Comparison of ENCODE assay signal across 8 cellular contexts in genomic region chr22:42500164-42500835, GRCh38. TPM values are rescaled to one million over a fixed set of nuclear protein-coding genes. Genes with fewer than 3 reads are reported as not detected.
DNase-seq lines count a peak whose midpoint lies in the region; ATAC-seq and TF ChIP-seq lines count a peak whose summit lies in the region.

No MANE protein-coding gene starts in this region.

- H3K4me1 ChIP-seq in adipocyte (ENCODE audit: control insufficient read depth, insufficient read depth, low read length) = no peaks in the 10 kb centered on the region
- H3K4me1 ChIP-seq in heart right ventricle = peaks cover 0 to 30% (median 10%) of the 10 kb centered on the region in 9 donors
- H3K4me1 ChIP-seq in vagina = peaks cover 31% of the 10 kb centered on the region

- H3K27ac ChIP-seq in heart right ventricle (peak overlapping the region in 4 of 10 donors; percentile 28 to 79 (median 68)), vagina (peak overlapping the region; percentile 62)

- ATAC-seq in GM18498 (IDR thresholded peaks at IDR 0.05; ENCODE audit: unreplicated experiment) (peak; percentile 60), HG03025 (IDR thresholded peaks at IDR 0.05; ENCODE audit: low FRiP score, unreplicated experiment) (peak; percentile 52), heart right ventricle (peak; percentile 84 to 95 (median 91))

- peak; percentile 57 for DNase-seq in SKM-1 treated with dmso at 0.1 percent for 144 hours (lab: John Stamatoyannopoulos, UW; ENCODE audit: unreplicated experiment)
- DNase-seq in adipocyte (ENCODE audit: low read depth) = peak; percentile 82
- peak; percentile 79 to 91 for DNase-seq in heart right ventricle
- DNase-seq in retinal pigment epithelial cell (ENCODE audit: low read depth) = peak; percentile 10
- DNase-seq in vagina (ENCODE audit: extremely low spot score in 2 of 2) = no peak
- no peak for DNase-seq in NCI-H345 treated with DMSO at 0.1 percent for 48 hours (lab: John Stamatoyannopoulos, UW; ENCODE audit: unreplicated experiment)

- 4 to 5% methylated on average over 42 to 54 of the region's 55 CpGs for WGBS in heart right ventricle, 2 donors

- no peak overlapping the region for H3K9ac ChIP-seq in adipocyte (ENCODE audit: low read length)

- H3K9me3 ChIP-seq in adipocyte (ENCODE audit: control insufficient read depth, low read length) = no peaks in the 10 kb centered on the region
- no peaks in the 10 kb centered on the region for H3K9me3 ChIP-seq in heart right ventricle
- no peaks in the 10 kb centered on the region for H3K9me3 ChIP-seq in vagina

- TF ChIP-seq CTCF in heart right ventricle (IDR thresholded peaks at IDR 0.05) = no peak
- TF ChIP-seq CTCF in retinal pigment epithelial cell (conservative IDR thresholded peaks at IDR 0.05; ENCODE audit: low read depth, low read length) = no peak
- TF ChIP-seq CTCF in vagina (IDR thresholded peaks at IDR 0.05) = no peak

- H3K4me3 ChIP-seq in adipocyte (ENCODE audit: low read length) (no peak overlapping the region), heart right ventricle (peak overlapping the region in 9 of 10 donors; percentile 14 to 48 (median 37)), retinal pigment epithelial cell (ENCODE audit: low read length) (peak overlapping the region; percentile 26), vagina (peak overlapping the region; percentile 40 to 43)

- H3K36me3 ChIP-seq in adipocyte (ENCODE audit: control insufficient read depth, insufficient read depth, low read length, severe bottlenecking) (no peaks in the 10 kb centered on the region), heart right ventricle (no peaks in the 10 kb centered on the region), vagina (no peaks in the 10 kb centered on the region)

- H3K27me3 ChIP-seq in adipocyte (replicated peaks; ENCODE audit: control insufficient read depth, insufficient read depth, low read length) = peaks cover 5% of the 10 kb centered on the region
- no peaks in the 10 kb centered on the region for H3K27me3 ChIP-seq in heart right ventricle
- H3K27me3 ChIP-seq in vagina = no peaks in the 10 kb centered on the region

- intact Hi-C loops in heart right ventricle (cut with DNase I) = no loop called here
- intact Hi-C loops in vagina (cut with DNase I) = no loop called here

- TF ChIP-seq POLR2A in vagina (IDR thresholded peaks at IDR 0.05) = peak in 1 of 2 donors; percentile 25

RNA-seq across cellular contexts. Expression of gene RRP7A, which starts 19.3 kb away (rescaled TPM):
- total RNA-seq in heart right ventricle (10 to 100 TPM; 20.8 to 35.2 (median 26.1) TPM), vagina (20.6 TPM)
- polyA plus RNA-seq in heart right ventricle = 10 to 100 TPM; 21.9 to 28.3 TPM

RNA-seq across cellular contexts. Expression of gene SERHL2, which starts 53.5 kb away (rescaled TPM):
- total RNA-seq in heart right ventricle (1 to 10 TPM; 1.7 to 6.1 (median 3.5) TPM), vagina (4.4 TPM)
- polyA plus RNA-seq in heart right ventricle = 1 to 10 TPM; 1.4 to 4.7 TPM

Comparison
In these comparisons a context has a peak if more than half of its experiments do, and no peak if none do; other contexts are left out.
1. DNase-seq: peak in SKM-1 treated with dmso at 0.1 percent for 144 hours (single experiment), adipocyte (single experiment), heart right ventricle (2 of 2) and retinal pigment epithelial cell (single experiment); none in vagina (0 of 2) and NCI-H345 treated with DMSO at 0.1 percent for 48 hours (single experiment).
2. Peak in every context shown above with its lines, with median percentiles within 50 percentile points of each other: ATAC-seq.